ENCODE assay signal across 26 cellular contexts in the genomic region with DNA sequence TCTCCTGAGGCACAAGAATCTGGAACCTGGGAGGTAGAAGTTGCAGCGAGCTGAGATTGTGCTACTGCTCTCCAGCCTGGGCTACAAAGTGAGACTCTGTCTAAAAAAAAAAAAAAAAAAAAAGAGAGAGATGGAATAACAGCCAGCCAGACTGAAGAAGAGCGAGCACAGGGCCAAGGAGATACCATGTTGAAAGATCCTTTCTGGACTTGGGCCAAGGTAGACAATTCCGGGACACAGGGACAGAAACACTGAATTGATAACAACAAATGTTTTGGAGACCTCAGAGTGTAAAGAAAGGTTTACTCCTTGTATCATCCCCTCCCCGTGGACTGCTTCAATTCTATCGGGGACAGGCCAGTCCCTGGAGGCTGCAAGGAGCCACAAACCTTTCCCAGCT. TPM values are rescaled to one million over a fixed set of nuclear protein-coding genes. Genes with fewer than 3 reads are reported as not detected.
"Had no signal": no experiment of that assay in that cellular context is flagged by ENCODE, and none has a peak within 500 bp of the region (broad histone marks: within the 10 kb centered on the region; RNA-seq: fewer than 3 reads in every experiment).

No MANE protein-coding gene starts in this region.

- DNase-seq: activated CD4-positive, alpha-beta T cell treated with anti-CD3 and anti-CD28 coated beads for 4 hours; activated CD4-positive, alpha-beta T cell treated with anti-CD3 and anti-CD28 coated beads, Interleukin-2, amount 50 U/mL, for 4 hours; activated CD8-positive, alpha-beta memory T cell treated with anti-CD3 and anti-CD28 coated beads, Interleukin-2, amount 50 U/mL, for 4 hours; activated T-cell treated with anti-CD3 and anti-CD28 coated beads, Interleukin-2, amount 50 U/mL, for 1 hour; anterior cingulate cortex; endodermal cell; esophagus squamous epithelium; left ventricle myocardium superior; naive B cell; stimulated activated CD4-positive, alpha-beta T cell treated with anti-CD3 and anti-CD28 coated beads, Interleukin-1b, Interleukin-23, amount 100 ng/mL, for 48 hours; stimulated activated CD4-positive, alpha-beta T cell treated with anti-CD3 and anti-CD28 coated beads, Interleukin-4, amount 100 ng/mL, for 4 hours; stimulated activated CD8-positive, alpha-beta memory T cell treated with anti-CD3 and anti-CD28 coated beads, Interleukin-4, amount 100 ng/mL, for 48 hours; stimulated activated naive B cell treated with anti-CD40 and anti-IgM and Interleukin-4, amounts not matched to agents 10 μg/mL and 1 μg/mL and 100 μg/mL, for 72 hours; stomach; T-helper 9 cell; tibial artery; upper lobe of right lung had no signal

- H3K27ac ChIP-seq: epithelial cell of prostate, esophagus squamous epithelium, right atrium auricular region, SK-N-MC, stomach, tibial artery, upper lobe of right lung, VCaP had no signal

- H3K36me3 ChIP-seq: right atrium auricular region, upper lobe of right lung had no signal

- H3K27ac Mint-ChIP-seq: activated T-helper 17 cell treated with anti-CD3 and anti-CD28 coated beads, Interleukin-2, amount 50 U/mL, for 72 hours; dendritic cell treated with granulocyte-macrophage colony-stimulating factor and Interleukin-4, amounts not matched to agents 40 ng/mL and 50 ng/mL, for 4 days; endodermal cell; stimulated activated naive B cell treated with anti-CD40 and anti-IgM and Interleukin-4, amounts not matched to agents 10 μg/mL and 1 μg/mL and 100 μg/mL, for 72 hours had no signal

- H3K4me3 Mint-ChIP-seq: activated T-helper 17 cell treated with anti-CD3 and anti-CD28 coated beads, Interleukin-2, amount 50 U/mL, for 72 hours; central memory CD8-positive, alpha-beta T cell; dendritic cell treated with granulocyte-macrophage colony-stimulating factor and Interleukin-4, amounts not matched to agents 40 ng/mL and 50 ng/mL, for 4 days; endodermal cell; stimulated activated naive B cell treated with anti-CD40 and anti-IgM and Interleukin-4, amounts not matched to agents 10 μg/mL and 1 μg/mL and 100 μg/mL, for 72 hours had no signal

- H3K9me3 Mint-ChIP-seq: activated T-helper 17 cell treated with anti-CD3 and anti-CD28 coated beads, Interleukin-2, amount 50 U/mL, for 72 hours; central memory CD8-positive, alpha-beta T cell; dendritic cell treated with granulocyte-macrophage colony-stimulating factor and Interleukin-4, amounts not matched to agents 40 ng/mL and 50 ng/mL, for 4 days; endodermal cell; naive B cell; stimulated activated naive B cell treated with anti-CD40 and anti-IgM and Interleukin-4, amounts not matched to agents 10 μg/mL and 1 μg/mL and 100 μg/mL, for 72 hours had no signal

- ATAC-seq: activated T-helper 17 cell treated with anti-CD3 and anti-CD28 coated beads, Interleukin-2, amount 50 U/mL, for 72 hours; left ventricle myocardium superior; stimulated activated naive B cell treated with anti-CD40 and anti-IgM and Interleukin-4, amounts not matched to agents 10 μg/mL and 1 μg/mL and 100 μg/mL, for 72 hours; upper lobe of right lung had no signal

- H3K27me3 Mint-ChIP-seq: activated T-helper 17 cell treated with anti-CD3 and anti-CD28 coated beads, Interleukin-2, amount 50 U/mL, for 72 hours; central memory CD8-positive, alpha-beta T cell; naive B cell; stimulated activated naive B cell treated with anti-CD40 and anti-IgM and Interleukin-4, amounts not matched to agents 10 μg/mL and 1 μg/mL and 100 μg/mL, for 72 hours had no signal

- H3K36me3 Mint-ChIP-seq: naive B cell had no signal

- H3K4me3 ChIP-seq: esophagus squamous epithelium, right atrium auricular region, SK-N-MC, smooth muscle cell, stomach, tibial artery, upper lobe of right lung had no signal

- H3K9me3 ChIP-seq: esophagus squamous epithelium, right atrium auricular region, stomach, tibial artery, upper lobe of right lung had no signal

- H3K27me3 ChIP-seq: right atrium auricular region, upper lobe of right lung had no signal

- H3K4me1 ChIP-seq: upper lobe of right lung had no signal

RNA-seq across cellular contexts. Expression of gene PBX4, which starts 4.9 kb away (rescaled TPM):
- total RNA-seq: lung microvascular endothelial cell, right atrium auricular region had no signal
